In the genomic region with DNA sequence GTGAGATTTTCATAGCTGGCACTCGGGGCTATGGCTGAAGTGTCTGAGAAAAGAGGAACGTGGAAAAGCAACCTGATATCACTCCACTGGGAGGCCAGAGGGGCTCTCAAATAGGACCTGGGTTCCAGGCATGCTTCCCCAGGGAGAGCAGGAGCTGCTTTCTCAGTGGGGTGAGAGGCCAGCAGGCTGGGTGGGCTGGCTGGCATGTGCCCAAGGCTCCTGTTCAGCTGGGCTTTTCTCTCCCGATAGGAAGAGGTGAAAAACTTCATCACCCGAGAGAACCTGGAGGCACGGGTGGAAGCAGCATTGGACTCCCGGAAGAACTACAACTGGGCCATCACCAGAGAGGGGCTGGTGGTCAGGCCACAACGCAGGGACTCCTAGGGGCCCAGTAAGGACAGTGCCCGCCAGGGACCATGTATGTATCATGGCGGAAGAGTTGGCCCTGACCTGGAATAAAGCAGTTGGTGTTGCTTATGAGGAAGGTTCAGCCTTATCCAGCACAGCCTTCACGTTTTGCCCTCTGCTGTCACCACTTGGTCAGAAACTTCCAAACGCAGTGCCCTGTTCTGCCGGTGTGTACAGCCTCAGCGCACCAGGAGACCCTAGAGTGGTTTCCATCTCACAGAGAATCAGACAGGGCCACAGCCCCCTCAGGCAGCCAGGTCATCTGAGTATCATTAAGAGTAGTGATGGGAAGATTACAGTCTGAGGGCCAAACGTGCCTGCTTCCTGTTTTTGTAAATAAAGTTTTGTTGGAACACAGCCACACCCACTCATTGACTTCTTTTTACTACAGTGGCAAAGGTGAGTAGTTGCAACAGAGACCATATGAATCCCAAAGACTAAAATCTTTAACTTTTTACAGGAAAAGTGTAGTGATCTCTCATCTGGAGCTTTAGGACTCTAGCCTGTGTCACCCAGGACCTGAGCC, we compare ENCODE assay signal across 12 cellular contexts. TPM values are rescaled to one million over a fixed set of nuclear protein-coding genes. Genes with fewer than 3 reads are reported as not detected.
DNase-seq lines count a peak whose midpoint lies in the region; ATAC-seq and TF ChIP-seq lines count a peak whose summit lies in the region.
"Had no signal": no experiment of that assay in that cellular context is flagged by ENCODE, and none has a peak within 500 bp of the region (broad histone marks: within the 10 kb centered on the region; RNA-seq: fewer than 3 reads in every experiment).

No MANE protein-coding gene starts in this region.

- TF ChIP-seq CTCF in HFF-Myc (IDR thresholded peaks at IDR 0.05; ENCODE audit: low read depth, low read length, missing control alignments), result no peak

- H3K27me3 Mint-ChIP-seq in CD4-positive, CD25-positive, alpha-beta regulatory T cell, result no peaks in the 10 kb centered on the region
- no peaks in the 10 kb centered on the region for H3K27me3 Mint-ChIP-seq in activated T-helper 1 cell treated with anti-CD3 and anti-CD28 coated beads, Interleukin-12 subunit alpha, Interleukin-12 subunit beta, Interleukin-2, Interleukin-4 antibody, amounts not matched to agents 30 ng/mL and 10 ng/mL and 1 ng/mL, durations not matched to agents 14 hours and 24 hours and 36 hours (ENCODE audit: insufficient read depth)
- no peaks in the 10 kb centered on the region for H3K27me3 Mint-ChIP-seq in naive thymus-derived CD4-positive, alpha-beta T cell

- no peak for DNase-seq in CD4-positive, CD25-positive, alpha-beta regulatory T cell
- no peak for DNase-seq in HFF-Myc (ENCODE audit: extremely low read depth, low read depth)
- no peak for DNase-seq in activated T-helper 1 cell treated with anti-CD3 and anti-CD28 coated beads, Interleukin-12 subunit alpha, Interleukin-12 subunit beta, Interleukin-2, Interleukin-4 antibody, amounts not matched to agents 30 ng/mL and 10 ng/mL and 1 ng/mL, durations not matched to agents 14 hours and 24 hours and 36 hours (ENCODE audit: low spot score)
- DNase-seq in naive thymus-derived CD4-positive, alpha-beta T cell, result no peak
- DNase-seq in UCSD-AML1 (lab: John Stamatoyannopoulos, UW; ENCODE audit: unreplicated experiment), result no peak
- DNase-seq in erythroblast (lab: John Stamatoyannopoulos, UW), result no peak
- no peak for DNase-seq in GM19240 (ENCODE audit: insufficient read length, low spot score)
- DNase-seq in activated gamma-delta T cell (lab: John Stamatoyannopoulos, UW), result no peak
- DNase-seq: midbrain; NCI-H1694 treated with DMSO at 0.1 percent for 48 hours; stimulated activated naive CD4-positive, alpha-beta T cell treated with Interleukin-2 at 50 U/mL for 16 hours had no signal

- H3K36me3 Mint-ChIP-seq in CD4-positive, CD25-positive, alpha-beta regulatory T cell, result peaks cover 6% of the 10 kb centered on the region
- H3K36me3 Mint-ChIP-seq in activated T-helper 1 cell treated with anti-CD3 and anti-CD28 coated beads, Interleukin-12 subunit alpha, Interleukin-12 subunit beta, Interleukin-2, Interleukin-4 antibody, amounts not matched to agents 30 ng/mL and 10 ng/mL and 1 ng/mL, durations not matched to agents 14 hours and 24 hours and 36 hours (ENCODE audit: low read depth), result peaks cover 27% of the 10 kb centered on the region
- peaks cover 0 to 14% (median 3%) of the 10 kb centered on the region in 5 donors for H3K36me3 Mint-ChIP-seq in naive thymus-derived CD4-positive, alpha-beta T cell

- no peak for ATAC-seq in CD4-positive, CD25-positive, alpha-beta regulatory T cell (ENCODE audit: low read depth in 2 of 2)
- ATAC-seq in naive thymus-derived CD4-positive, alpha-beta T cell, result no peak

- H3K9me3 ChIP-seq in CD4-positive, CD25-positive, alpha-beta regulatory T cell (ENCODE audit: control insufficient read depth in 2 of 2, low read length in 2 of 2), result no peaks in the 10 kb centered on the region
- no peaks in the 10 kb centered on the region for H3K9me3 ChIP-seq in naive thymus-derived CD4-positive, alpha-beta T cell (ENCODE audit: control insufficient read depth in 2 of 3, low read length in 3 of 3)

- intact Hi-C loops in activated T-helper 1 cell treated with anti-CD3 and anti-CD28 coated beads, Interleukin-12 subunit alpha, Interleukin-12 subunit beta, Interleukin-2, Interleukin-4 antibody, amounts not matched to agents 30 ng/mL and 10 ng/mL and 1 ng/mL, durations not matched to agents 14 hours and 24 hours and 36 hours (cut with micrococcal nuclease), result no loop called here
- intact Hi-C loops in naive thymus-derived CD4-positive, alpha-beta T cell (cut with micrococcal nuclease), result loop anchor here (5.0 kb wide), 4 partner anchors 110 to 395 kb away; partner anchors contain the start of genes EBF4 (in 1 of the 2), FASTKD5 (in 1 of the 2), ITPA (in 1 of the 2) and NOP56 (in 1 of the 2)

- peaks cover 10 to 24% (median 15%) of the 10 kb centered on the region in 4 donors for H3K4me1 Mint-ChIP-seq in CD4-positive, CD25-positive, alpha-beta regulatory T cell
- peaks cover 11% of the 10 kb centered on the region for H3K4me1 Mint-ChIP-seq in activated T-helper 1 cell treated with anti-CD3 and anti-CD28 coated beads, Interleukin-12 subunit alpha, Interleukin-12 subunit beta, Interleukin-2, Interleukin-4 antibody, amounts not matched to agents 30 ng/mL and 10 ng/mL and 1 ng/mL, durations not matched to agents 14 hours and 24 hours and 36 hours (ENCODE audit: low read depth)
- H3K4me1 Mint-ChIP-seq in naive thymus-derived CD4-positive, alpha-beta T cell, result peaks cover 11 to 23% (median 18%) of the 10 kb centered on the region in 7 donors

- TF ChIP-seq POLR2A in erythroblast (IDR thresholded peaks at IDR 0.05; ENCODE audit: low read length), result no peak

- H3K4me1 ChIP-seq in CD4-positive, CD25-positive, alpha-beta regulatory T cell (ENCODE audit: control insufficient read depth, insufficient read depth, low read length, poor library complexity, severe bottlenecking), result peaks cover 23% of the 10 kb centered on the region
- peaks cover 4 to 11% of the 10 kb centered on the region in 2 donors for H3K4me1 ChIP-seq in naive thymus-derived CD4-positive, alpha-beta T cell (ENCODE audit: control insufficient read depth in 2 of 2, insufficient read depth in 2 of 2, low read length in 2 of 2)

- H3K4me3 ChIP-seq in CD4-positive, CD25-positive, alpha-beta regulatory T cell (ENCODE audit: low read depth, low read length), result no peak overlapping the region
- peak overlapping the region; percentile 84 for H3K4me3 ChIP-seq in HFF-Myc (replicated peaks; ENCODE audit: low read depth, low read length)
- no peak overlapping the region for H3K4me3 ChIP-seq in naive thymus-derived CD4-positive, alpha-beta T cell (ENCODE audit: low read length)

- peaks cover 17% of the 10 kb centered on the region for H3K36me3 ChIP-seq in CD4-positive, CD25-positive, alpha-beta regulatory T cell (ENCODE audit: control insufficient read depth, insufficient read depth, low read length)
- peaks cover 0 to 30% (median 5%) of the 10 kb centered on the region in 3 experiments for H3K36me3 ChIP-seq in naive thymus-derived CD4-positive, alpha-beta T cell (ENCODE audit: control insufficient read depth in 2 of 3, insufficient read depth in 3 of 3, low read length in 3 of 3)

- POLR2A ChIA-PET in naive thymus-derived CD4-positive, alpha-beta T cell (lab: Charles Lee), result interaction anchor here (0.6 to 1.9 kb wide), 3 partner anchors 22 to 44 kb away, joined by 3 to 4 read pairs (median 4); no protein-coding TSS in a partner anchor

- peak overlapping the region; percentile 32 to 95 (median 80) for H3K4me3 Mint-ChIP-seq in CD4-positive, CD25-positive, alpha-beta regulatory T cell
- peak overlapping the region; percentile 95 for H3K4me3 Mint-ChIP-seq in activated T-helper 1 cell treated with anti-CD3 and anti-CD28 coated beads, Interleukin-12 subunit alpha, Interleukin-12 subunit beta, Interleukin-2, Interleukin-4 antibody, amounts not matched to agents 30 ng/mL and 10 ng/mL and 1 ng/mL, durations not matched to agents 14 hours and 24 hours and 36 hours
- peak overlapping the region; percentile 39 to 94 (median 87) for H3K4me3 Mint-ChIP-seq in naive thymus-derived CD4-positive, alpha-beta T cell

- CTCF ChIA-PET in naive thymus-derived CD4-positive, alpha-beta T cell (lab: Charles Lee), result no interaction called here

- no peaks in the 10 kb centered on the region for H3K27me3 ChIP-seq in CD4-positive, CD25-positive, alpha-beta regulatory T cell (ENCODE audit: control insufficient read depth, insufficient read depth, low read length)
- H3K27me3 ChIP-seq in naive thymus-derived CD4-positive, alpha-beta T cell (ENCODE audit: control insufficient read depth in 2 of 2, insufficient read depth in 2 of 2, low read length in 2 of 2), result no peaks in the 10 kb centered on the region

- H3K27ac ChIP-seq in CD4-positive, CD25-positive, alpha-beta regulatory T cell (ENCODE audit: insufficient read depth, low read length, poor library complexity, severe bottlenecking), result no peak overlapping the region
- H3K27ac ChIP-seq in naive thymus-derived CD4-positive, alpha-beta T cell (ENCODE audit: low read depth, low read length), result no peak overlapping the region

- H3K9me3 Mint-ChIP-seq in CD4-positive, CD25-positive, alpha-beta regulatory T cell, result peaks cover 0 to 1% (median 0%) of the 10 kb centered on the region in 7 donors
- no peaks in the 10 kb centered on the region for H3K9me3 Mint-ChIP-seq in activated T-helper 1 cell treated with anti-CD3 and anti-CD28 coated beads, Interleukin-12 subunit alpha, Interleukin-12 subunit beta, Interleukin-2, Interleukin-4 antibody, amounts not matched to agents 30 ng/mL and 10 ng/mL and 1 ng/mL, durations not matched to agents 14 hours and 24 hours and 36 hours
- H3K9me3 Mint-ChIP-seq in naive thymus-derived CD4-positive, alpha-beta T cell, result no peaks in the 10 kb centered on the region

- H3K27ac Mint-ChIP-seq in CD4-positive, CD25-positive, alpha-beta regulatory T cell, result peak overlapping the region in 1 of 3 donors; percentile 48
- peak overlapping the region; percentile 29 for H3K27ac Mint-ChIP-seq in activated T-helper 1 cell treated with anti-CD3 and anti-CD28 coated beads, Interleukin-12 subunit alpha, Interleukin-12 subunit beta, Interleukin-2, Interleukin-4 antibody, amounts not matched to agents 30 ng/mL and 10 ng/mL and 1 ng/mL, durations not matched to agents 14 hours and 24 hours and 36 hours
- H3K27ac Mint-ChIP-seq in naive thymus-derived CD4-positive, alpha-beta T cell, result peak overlapping the region in 4 of 9 donors; percentile 25 to 52 (median 33)

RNA-seq across cellular contexts. Expression of gene MRPS26, which starts 1.9 kb away (rescaled TPM):
- total RNA-seq in CD4-positive, CD25-positive, alpha-beta regulatory T cell, result 17.6 TPM
- polyA plus RNA-seq in CD4-positive, CD25-positive, alpha-beta regulatory T cell, result 10 to 100 TPM; 69.6 to 78.8 (median 72.7) TPM
- 106 and 114 TPM in 2 replicates for total RNA-seq in activated T-helper 1 cell treated with anti-CD3 and anti-CD28 coated beads, Interleukin-12 subunit alpha, Interleukin-12 subunit beta, Interleukin-2, Interleukin-4 antibody, amounts not matched to agents 30 ng/mL and 10 ng/mL and 1 ng/mL, durations not matched to agents 14 hours and 24 hours and 36 hours
- total RNA-seq in naive thymus-derived CD4-positive, alpha-beta T cell, result 10 to 100 TPM; 22.2 to 41.6 (median 29.5) TPM
- 10 to 100 TPM; 71.6 to 94.2 TPM for polyA plus RNA-seq in naive thymus-derived CD4-positive, alpha-beta T cell

RNA-seq across cellular contexts. Expression of gene GNRH2, which starts 4.3 kb away (rescaled TPM):
- total RNA-seq in CD4-positive, CD25-positive, alpha-beta regulatory T cell, result 1.9 TPM
- polyA plus RNA-seq in CD4-positive, CD25-positive, alpha-beta regulatory T cell, result not detected
- total RNA-seq in activated T-helper 1 cell treated with anti-CD3 and anti-CD28 coated beads, Interleukin-12 subunit alpha, Interleukin-12 subunit beta, Interleukin-2, Interleukin-4 antibody, amounts not matched to agents 30 ng/mL and 10 ng/mL and 1 ng/mL, durations not matched to agents 14 hours and 24 hours and 36 hours, result 2.1 and 2.3 TPM in 2 replicates
- total RNA-seq in naive thymus-derived CD4-positive, alpha-beta T cell, result 1 to 10 TPM in 4 of 5 experiments, under 1 TPM in 1; 0.88 to 2.9 (median 1.4) TPM
- not detected for polyA plus RNA-seq in naive thymus-derived CD4-positive, alpha-beta T cell
- total RNA-seq: glomerular endothelial cell had no signal

RNA-seq across cellular contexts. Expression of gene OXT, which starts 23.7 kb away (rescaled TPM):
- total RNA-seq in CD4-positive, CD25-positive, alpha-beta regulatory T cell, result not detected
- under 1 TPM in 3 of 4 donors, not detected in 1; 0.50 to 0.83 (median 0.61) TPM for polyA plus RNA-seq in CD4-positive, CD25-positive, alpha-beta regulatory T cell
- total RNA-seq in activated T-helper 1 cell treated with anti-CD3 and anti-CD28 coated beads, Interleukin-12 subunit alpha, Interleukin-12 subunit beta, Interleukin-2, Interleukin-4 antibody, amounts not matched to agents 30 ng/mL and 10 ng/mL and 1 ng/mL, durations not matched to agents 14 hours and 24 hours and 36 hours, result not detected in 2 replicates
- total RNA-seq in naive thymus-derived CD4-positive, alpha-beta T cell, result 1 to 10 TPM in 2 of 5 experiments, not detected in 3; 1.8 to 2.3 TPM
- 1 to 10 TPM; 1.2 to 1.4 TPM for polyA plus RNA-seq in naive thymus-derived CD4-positive, alpha-beta T cell
- total RNA-seq: glomerular endothelial cell had no signal

RNA-seq across cellular contexts. Expression of gene AVP, which starts 36.8 kb away (rescaled TPM):
- 1.4 TPM for total RNA-seq in CD4-positive, CD25-positive, alpha-beta regulatory T cell
- not detected for polyA plus RNA-seq in CD4-positive, CD25-positive, alpha-beta regulatory T cell
- not detected in 2 replicates for total RNA-seq in activated T-helper 1 cell treated with anti-CD3 and anti-CD28 coated beads, Interleukin-12 subunit alpha, Interleukin-12 subunit beta, Interleukin-2, Interleukin-4 antibody, amounts not matched to agents 30 ng/mL and 10 ng/mL and 1 ng/mL, durations not matched to agents 14 hours and 24 hours and 36 hours
- under 1 TPM in 1 of 5 experiments, not detected in 4; 0.89 TPM for total RNA-seq in naive thymus-derived CD4-positive, alpha-beta T cell
- not detected for polyA plus RNA-seq in naive thymus-derived CD4-positive, alpha-beta T cell
- total RNA-seq: glomerular endothelial cell had no signal
